ENCODE assay signal across 1 cellular context in genomic region chr1:52026278-52026677, GRCh38.
TF ChIP-seq lines count a peak whose summit lies in the region.

No MANE protein-coding gene starts in this region.

TF ChIP-seq in GM23338, 12 proteins besides CTCF, POLR2A, EP300 and RAD21 (continued from another document):
- TF ChIP-seq ZNF462 (CRISPR knock-in tag; IDR thresholded peaks at IDR 0.05) (no peak), JUNB (IDR thresholded peaks at IDR 0.05; ENCODE audit: unreplicated experiment) (no peak), ZNF114 (CRISPR knock-in tag; IDR thresholded peaks at IDR 0.05) (no peak), ETS1 (IDR thresholded peaks at IDR 0.05) (no peak), EZH2 (IDR thresholded peaks at IDR 0.05; ENCODE audit: low read depth, unreplicated experiment) (no peak), POLR2AphosphoS5 (IDR thresholded peaks at IDR 0.05; ENCODE audit: low read depth) (no peak), CREB1 (CRISPR knock-in tag; IDR thresholded peaks at IDR 0.05; ENCODE audit: low read depth) (no peak), REST (IDR thresholded peaks at IDR 0.05; ENCODE audit: unreplicated experiment) (no peak), EZH2phosphoT487 (IDR thresholded peaks at IDR 0.05; ENCODE audit: unreplicated experiment) (no peak)
TF ChIP-seq in GM23338: peak in this region for 0.
